Comparison of ENCODE assay signal across 26 cellular contexts in genomic region chr1:194267021-194267420, GRCh38.
A peak's percentile ranks its signal among the peaks of the same experiment; 100 is the strongest.
DNase-seq lines count a peak whose midpoint lies in the region; ATAC-seq, FAIRE-seq and TF ChIP-seq lines count a peak whose summit lies in the region.
"Had no signal": no experiment of that assay in that cellular context is flagged by ENCODE, and none has a peak within 500 bp of the region (broad histone marks: within the 10 kb centered on the region; RNA-seq: fewer than 3 reads in every experiment).

No MANE protein-coding gene starts in this region.

- no peaks in the 10 kb centered on the region for H3K27me3 ChIP-seq in BJ (ENCODE audit: control insufficient read depth, insufficient read depth, low read length)
- H3K27me3 ChIP-seq: BE2C; BLaER1 treated with 17β-estradiol and CSF1 and Interleukin-3, amounts not matched to agents 10 nM and 100 nM had no signal

- H3K36me3 ChIP-seq in BJ (ENCODE audit: control insufficient read depth, insufficient read depth, low read length), result no peaks in the 10 kb centered on the region
- H3K36me3 ChIP-seq: BE2C; BLaER1 treated with 17β-estradiol and CSF1 and Interleukin-3, amounts not matched to agents 10 nM and 100 nM had no signal

- no peak for ATAC-seq in HG02588 (IDR thresholded peaks at IDR 0.05; ENCODE audit: unreplicated experiment)
- ATAC-seq: CD8-positive, alpha-beta T cell; GM12878 had no signal

- FAIRE-seq in D721Med (lab: Jason Lieb, UNC), result peak; percentile 53
- FAIRE-seq: A204.1, GM12878, GM12892, GM18507 had no signal

- CTCF ChIA-PET in BJ (lab: Yijun Ruan, JAX), result interaction anchor here (1.5 kb wide), 1 partner anchor 13 kb away, joined by 3 read pairs; no protein-coding TSS in a partner anchor

- H3K27me3 Mint-ChIP-seq in HFFc6 (ENCODE audit: insufficient read depth) (no peaks in the 10 kb centered on the region; the same call in 1 of the 2 replicates), type B pancreatic cell (no peaks in the 10 kb centered on the region)
- H3K27me3 Mint-ChIP-seq: CD4-positive, alpha-beta T cell had no signal

- no peak for TF ChIP-seq CTCF in BJ (IDR thresholded peaks at IDR 0.05; ENCODE audit: insufficient read depth, low read depth, low read length)
- no peak for TF ChIP-seq CTCF in D721Med (IDR thresholded peaks at IDR 0.05; ENCODE audit: insufficient read depth, missing control alignments)
- no peak for TF ChIP-seq CTCF in HFFc6 (IDR thresholded peaks at IDR 0.05)
- TF ChIP-seq CTCF in type B pancreatic cell (conservative IDR thresholded peaks at IDR 0.05), result no peak

- H3K9me3 Mint-ChIP-seq in HFFc6 (peaks cover 13% of the 10 kb centered on the region), type B pancreatic cell (peaks cover 6% of the 10 kb centered on the region)

- H3K27ac Mint-ChIP-seq in HFFc6, result peak overlapping the region; percentile 9; the same call in 1 of the 2 replicates
- H3K27ac Mint-ChIP-seq in type B pancreatic cell, result no peak overlapping the region
- H3K27ac Mint-ChIP-seq: CD4-positive, alpha-beta T cell; CD8-positive, alpha-beta T cell had no signal

- H3K36me3 Mint-ChIP-seq in HFFc6 (ENCODE audit: low read depth) (no peaks in the 10 kb centered on the region), type B pancreatic cell (no peaks in the 10 kb centered on the region)

- DNase-seq in BJ (ENCODE audit: low read depth), result peak; percentile 37
- DNase-seq in D721Med (ENCODE audit: insufficient read length, low spot score), result no peak
- peak; percentile 7 for DNase-seq in EL
- peak; percentile 40 for DNase-seq in HFFc6
- no peak for DNase-seq in erythroblast (lab: John Stamatoyannopoulos, UW)
- DNase-seq in type B pancreatic cell (ENCODE audit: extremely low spot score, unreplicated experiment), result no peak
- DNase-seq in kidney glomerular epithelial cell (lab: John Stamatoyannopoulos, UW), result no peak
- DNase-seq: 8988T; ACHN; BE2C; Caco-2; Calu3; CD4-positive, alpha-beta T cell; CD8-positive, alpha-beta T cell; DMS 273 treated with DMSO at 0.1 percent for 48 hours; DMS153; DMS53; DMS79; DND-41; GDM1 had no signal

- POLR2A ChIA-PET in BJ (lab: Charles Lee), result no interaction called here

- H3K4me3 Mint-ChIP-seq in HFFc6 (no peak overlapping the region; the same call in 1 of the 2 replicates), type B pancreatic cell (no peak overlapping the region)
- H3K4me3 Mint-ChIP-seq: CD4-positive, alpha-beta T cell; CD8-positive, alpha-beta T cell had no signal

- H3K4me3 ChIP-seq in BJ (ENCODE audit: low read depth, low read length), result no peak overlapping the region
- H3K4me3 ChIP-seq: BLaER1 treated with 17β-estradiol and CSF1 and Interleukin-3, amounts not matched to agents 10 nM and 100 nM; GM12878 had no signal

- peaks cover 26% of the 10 kb centered on the region for H3K4me1 Mint-ChIP-seq in HFFc6 (ENCODE audit: low read depth)
- no peaks in the 10 kb centered on the region for H3K4me1 Mint-ChIP-seq in type B pancreatic cell (ENCODE audit: unreplicated experiment)

- no peak for TF ChIP-seq POLR2A in erythroblast (IDR thresholded peaks at IDR 0.05; ENCODE audit: low read length)

Comparison
In these comparisons a context has a peak if more than half of its experiments do, and no peak if none do; other contexts are left out.
1. DNase-seq: peak in BJ (single experiment), EL (single experiment) and HFFc6 (single experiment); none in D721Med (single experiment), erythroblast (0 of 2), type B pancreatic cell (single experiment) and kidney glomerular epithelial cell (single experiment).